11 cellular contexts compared by ENCODE assay signal in the genomic region with DNA sequence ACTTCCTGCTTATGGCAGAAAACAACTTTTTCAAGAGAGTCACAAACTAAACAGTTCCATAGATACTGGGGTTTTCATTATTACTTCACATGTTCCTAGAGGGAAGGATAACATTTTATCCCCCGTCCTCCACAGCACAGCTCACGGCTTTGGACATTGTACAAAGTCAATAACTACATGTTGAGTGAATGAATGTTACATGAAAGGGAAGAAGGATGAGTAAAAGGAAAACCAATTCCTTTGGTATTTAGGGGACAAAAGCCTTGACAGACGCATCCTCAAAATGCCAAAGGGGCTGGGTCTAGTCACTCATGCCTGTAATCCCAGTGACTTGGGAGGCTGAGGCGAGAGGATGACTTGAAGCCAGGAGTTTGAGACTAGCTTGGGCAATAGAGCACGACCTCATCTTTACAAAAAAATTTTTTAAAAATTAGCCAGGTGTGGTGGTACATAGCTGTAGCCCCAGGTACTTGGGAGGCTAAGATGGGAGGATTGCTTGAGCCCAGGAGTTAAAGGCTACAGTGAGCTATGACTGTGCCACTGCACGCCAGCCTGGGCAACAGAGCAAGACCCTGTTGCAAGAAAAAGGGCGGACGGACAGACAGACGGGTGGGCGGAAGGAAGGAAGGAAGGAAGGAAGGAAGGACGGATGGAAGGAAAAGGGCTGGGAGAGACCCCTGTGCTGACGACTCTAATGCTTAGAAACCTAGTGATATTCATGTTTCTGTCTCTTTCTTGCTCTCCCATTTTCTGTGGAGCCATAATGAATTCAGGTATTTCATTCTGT. TPM values are rescaled to one million over a fixed set of nuclear protein-coding genes. Genes with fewer than 3 reads are reported as not detected.
DNase-seq lines count a peak whose midpoint lies in the region; ATAC-seq and TF ChIP-seq lines count a peak whose summit lies in the region.
"Had no signal": no experiment of that assay in that cellular context is flagged by ENCODE, and none has a peak within 500 bp of the region (broad histone marks: within the 10 kb centered on the region; RNA-seq: fewer than 3 reads in every experiment).

No MANE protein-coding gene starts in this region.

- no peaks in the 10 kb centered on the region for H3K27me3 ChIP-seq in BLaER1 treated with 17β-estradiol and CSF1 and Interleukin-3, amounts not matched to agents 10 nM and 100 nM
- H3K27me3 ChIP-seq in Panc1 (ENCODE audit: control insufficient read depth, insufficient read depth, low read length) (no peaks in the 10 kb centered on the region), dorsolateral prefrontal cortex (no peaks in the 10 kb centered on the region), trophoblast cell (ENCODE audit: insufficient read depth, low read length) (no peaks in the 10 kb centered on the region)

- no peaks in the 10 kb centered on the region for H3K9me3 ChIP-seq in BLaER1 treated with 17β-estradiol and CSF1 and Interleukin-3, amounts not matched to agents 10 nM and 100 nM (replicated peaks in 1 of 11)
- H3K9me3 ChIP-seq in Panc1 (ENCODE audit: control insufficient read depth, insufficient read depth, low read depth, low read length) (no peaks in the 10 kb centered on the region), trophoblast cell (ENCODE audit: insufficient read depth, low read depth, low read length) (no peaks in the 10 kb centered on the region)

- H3K4me1 ChIP-seq in BLaER1 treated with 17β-estradiol and CSF1 and Interleukin-3, amounts not matched to agents 10 nM and 100 nM, result peaks cover 23 to 53% (median 42%) of the 10 kb centered on the region in 10 experiments
- H3K4me1 ChIP-seq in Panc1 (ENCODE audit: control insufficient read depth, insufficient read depth, low read length) (peaks cover 16% of the 10 kb centered on the region), trophoblast cell (ENCODE audit: control insufficient read depth in 1 of 2, insufficient read depth in 2 of 2, low read length in 2 of 2) (peaks cover 41 to 53% of the 10 kb centered on the region in 2 experiments)

- H3K27ac ChIP-seq in BLaER1 treated with 17β-estradiol and CSF1 and Interleukin-3, amounts not matched to agents 10 nM and 100 nM, result peak overlapping the region; percentile 7 to 72 (median 65); a peak in 16 of 22 replicates
- peak overlapping the region; percentile 71 for H3K27ac ChIP-seq in Panc1 (ENCODE audit: low read length)
- peak overlapping the region; percentile 68 to 99 (median 93) for H3K27ac ChIP-seq in dorsolateral prefrontal cortex
- H3K27ac ChIP-seq in trophoblast cell (ENCODE audit: low read depth, low read length), result peak overlapping the region; percentile 92

- peaks cover 88 to 100% (median 98%) of the 10 kb centered on the region in 11 experiments for H3K36me3 ChIP-seq in BLaER1 treated with 17β-estradiol and CSF1 and Interleukin-3, amounts not matched to agents 10 nM and 100 nM
- H3K36me3 ChIP-seq in Panc1 (ENCODE audit: control insufficient read depth, insufficient read depth, low read length), result peaks cover 3% of the 10 kb centered on the region; the same call in 1 of the 2 replicates
- H3K36me3 ChIP-seq in trophoblast cell (ENCODE audit: control insufficient read depth in 1 of 2, insufficient read depth in 2 of 2, low read length in 2 of 2), result peaks cover 18 to 26% of the 10 kb centered on the region in 2 experiments

- H3K79me1 ChIP-seq in trophoblast cell (ENCODE audit: low read length), result peaks cover 32% of the 10 kb centered on the region

- no peak overlapping the region for H3K4ac ChIP-seq in trophoblast cell (ENCODE audit: low read depth, low read length)

- H3K23ac ChIP-seq in trophoblast cell (ENCODE audit: low read length), result no peak overlapping the region

- no peak overlapping the region for H2AFZ ChIP-seq in trophoblast cell (ENCODE audit: insufficient read depth, low read length, poor library complexity)

- peak overlapping the region; percentile 66 for H2BK5ac ChIP-seq in trophoblast cell (ENCODE audit: low read depth, low read length, poor library complexity)

- DNase-seq in Panc1 (ENCODE audit: low read depth, low spot score) (no peak), dorsolateral prefrontal cortex (no peak), trophoblast cell (no peak), NCI-H774 (lab: John Stamatoyannopoulos, UW) (no peak), NCI-H510A treated with DMSO at 0.1 percent for 48 hours (lab: John Stamatoyannopoulos, UW) (no peak), inferior parietal cortex (ENCODE audit: extremely low spot score) (no peak)
- DNase-seq in stimulated activated CD4-positive, alpha-beta T cell treated with anti-CD3 and anti-CD28 coated beads, Interleukin-2, amount 100 ng/mL, for 48 hours, result no peak
- DNase-seq: activated B cell treated with CpG ODN at 0.5 μM for 24 hours, cerebellar nuclear complex, NCI-H82 had no signal

- in situ Hi-C loops in Panc1 (cut with HindIII; ENCODE audit: low pct_unique_long_range_greater_than_20kb, low sequenced_read_pairs), result no loop called here

- no peak overlapping the region for H4K12ac ChIP-seq in trophoblast cell (ENCODE audit: low read depth, low read length)

- no peaks in the 10 kb centered on the region for H3K79me2 ChIP-seq in trophoblast cell (ENCODE audit: control insufficient read depth, insufficient read depth, low read length, poor library complexity)

- peak overlapping the region; percentile 55 for H2BK12ac ChIP-seq in trophoblast cell (ENCODE audit: low read length)

- peak overlapping the region; percentile 65 for H2BK120ac ChIP-seq in trophoblast cell (ENCODE audit: insufficient read depth, low read length, poor library complexity)

- TF ChIP-seq CTCF in Panc1 (IDR thresholded peaks at IDR 0.05), result no peak
- TF ChIP-seq CTCF in dorsolateral prefrontal cortex (IDR thresholded peaks at IDR 0.05 in 54 of 56, conservative IDR thresholded peaks at IDR 0.05 in 2 of 56; ENCODE audit: low read depth in 1 of 56, partially characterized antibody in 56 of 56), result no peak

- no TSS peak for BruUV-seq in Panc1 (replicated peaks; lab: Mats Ljungman, UMichigan)

- no peak overlapping the region for H4K8ac ChIP-seq in trophoblast cell (ENCODE audit: low read depth, low read length)

- H4K20me1 ChIP-seq in BLaER1 treated with 17β-estradiol and CSF1 and Interleukin-3, amounts not matched to agents 10 nM and 100 nM, result peaks cover 30 to 94% (median 78%) of the 10 kb centered on the region in 11 experiments; a peak in 21 of 22 replicates

- peak overlapping the region; percentile 36 to 72 (median 62) for H3K4me2 ChIP-seq in BLaER1 treated with 17β-estradiol and CSF1 and Interleukin-3, amounts not matched to agents 10 nM and 100 nM
- H3K4me2 ChIP-seq in trophoblast cell (ENCODE audit: low read length), result no peak overlapping the region

- intact Hi-C loops in Panc1 (cut with micrococcal nuclease; ENCODE audit: unreplicated experiment) (no loop called here), dorsolateral prefrontal cortex (cut with DNase I) (loop anchor here in 1 of 2 donors (5.0 kb wide), 1 partner anchor 525 kb away; a partner anchor contains a TSS)

- H2AK5ac ChIP-seq in trophoblast cell (ENCODE audit: low read length), result no peak overlapping the region

- peak overlapping the region in 5 of 11 experiments; percentile 23 to 56 (median 47); a peak in 6 of 22 replicates for H3K9ac ChIP-seq in BLaER1 treated with 17β-estradiol and CSF1 and Interleukin-3, amounts not matched to agents 10 nM and 100 nM
- H3K9ac ChIP-seq in trophoblast cell (ENCODE audit: low read length), result no peak overlapping the region

- no peak for ATAC-seq in Panc1

- peak overlapping the region; percentile 66 for H4K91ac ChIP-seq in trophoblast cell (ENCODE audit: low read depth, low read length)

- CTCF ChIA-PET in Panc1 (lab: Charles Lee), result no interaction called here

- POLR2A ChIA-PET in Panc1 (lab: Charles Lee), result interaction anchor here (0.6 kb wide), 1 partner anchor 222 kb away, joined by 6 read pairs; no protein-coding TSS in a partner anchor

- H3K18ac ChIP-seq in trophoblast cell (ENCODE audit: low read length), result no peak overlapping the region

- WGBS in trophoblast cell (ENCODE audit: extremely low coverage, insufficient coverage, insufficient read length), result no CpG with 5 or more reads among the region's 12 CpGs

- H3K14ac ChIP-seq in trophoblast cell (ENCODE audit: low read length), result no peak overlapping the region

- H3K4me3 ChIP-seq in BLaER1 treated with 17β-estradiol and CSF1 and Interleukin-3, amounts not matched to agents 10 nM and 100 nM, result peak overlapping the region in 1 of 10 experiments; percentile 15; a peak in 1 of 20 replicates
- H3K4me3 ChIP-seq in Panc1 (ENCODE audit: low read depth in 2 of 2, low read length in 2 of 2) (no peak overlapping the region), dorsolateral prefrontal cortex (peak overlapping the region in 4 of 59 donors; percentile 4 to 23 (median 8)), trophoblast cell (ENCODE audit: low read depth, low read length) (no peak overlapping the region)

RNA-seq across cellular contexts. Expression of a gene that starts 14.6 kb away (rescaled TPM):
- total RNA-seq in Panc1 (2021; ENCODE audit: unreplicated experiment) (52.7 TPM), dorsolateral prefrontal cortex (100 to 1,000 TPM in 23 of 120 experiments, 10 to 100 TPM in 97; 67.1 to 120 (median 92.2) TPM)
- 43.0 TPM for polyA plus RNA-seq in Panc1 (2012; ENCODE audit: insufficient read length)
- polyA plus RNA-seq in trophoblast cell (2013), result 32.5 and 35.5 TPM in 2 replicates

RNA-seq across cellular contexts. Expression of a gene that starts 30.5 kb away (rescaled TPM):
- 33.3 TPM for total RNA-seq in Panc1 (2021; ENCODE audit: unreplicated experiment)
- 36.6 TPM for polyA plus RNA-seq in Panc1 (2012; ENCODE audit: insufficient read length)
- total RNA-seq in dorsolateral prefrontal cortex, result 10 to 100 TPM; 16.1 to 36.4 (median 25.3) TPM
- 17.2 and 18.9 TPM in 2 replicates for polyA plus RNA-seq in trophoblast cell (2013)

RNA-seq across cellular contexts. Expression of a gene that starts 34.4 kb away (rescaled TPM):
- 75.5 TPM for total RNA-seq in Panc1 (2021; ENCODE audit: unreplicated experiment)
- polyA plus RNA-seq in Panc1 (2012; ENCODE audit: insufficient read length), result 38.1 TPM
- 10 to 100 TPM; 21.1 to 65.9 (median 38.7) TPM for total RNA-seq in dorsolateral prefrontal cortex
- polyA plus RNA-seq in trophoblast cell (2013), result 21.0 and 23.2 TPM in 2 replicates

RNA-seq across cellular contexts. Expression of a gene that starts 58.1 kb away (rescaled TPM):
- 256 TPM for total RNA-seq in Panc1 (2021; ENCODE audit: unreplicated experiment)
- polyA plus RNA-seq in Panc1 (2012; ENCODE audit: insufficient read length), result 296 TPM
- total RNA-seq in dorsolateral prefrontal cortex, result 100 to 1,000 TPM; 129 to 230 (median 181) TPM
- polyA plus RNA-seq in trophoblast cell (2013), result 164 and 168 TPM in 2 replicates

RNA-seq across cellular contexts. Expression of a gene that starts 59.9 kb away (rescaled TPM):
- 5.9 TPM for total RNA-seq in Panc1 (2021; ENCODE audit: unreplicated experiment)
- polyA plus RNA-seq in Panc1 (2012; ENCODE audit: insufficient read length), result 6.4 TPM
- 100 to 1,000 TPM in 1 of 120 experiments, 10 to 100 TPM in 119; 14.5 to 109 (median 42.1) TPM for total RNA-seq in dorsolateral prefrontal cortex
- polyA plus RNA-seq in trophoblast cell (2013), result 5.4 and 5.9 TPM in 2 replicates
- total RNA-seq: activated B cell treated with CpG ODN at 0.5 μM for 24 hours had no signal
